In the genomic region with DNA sequence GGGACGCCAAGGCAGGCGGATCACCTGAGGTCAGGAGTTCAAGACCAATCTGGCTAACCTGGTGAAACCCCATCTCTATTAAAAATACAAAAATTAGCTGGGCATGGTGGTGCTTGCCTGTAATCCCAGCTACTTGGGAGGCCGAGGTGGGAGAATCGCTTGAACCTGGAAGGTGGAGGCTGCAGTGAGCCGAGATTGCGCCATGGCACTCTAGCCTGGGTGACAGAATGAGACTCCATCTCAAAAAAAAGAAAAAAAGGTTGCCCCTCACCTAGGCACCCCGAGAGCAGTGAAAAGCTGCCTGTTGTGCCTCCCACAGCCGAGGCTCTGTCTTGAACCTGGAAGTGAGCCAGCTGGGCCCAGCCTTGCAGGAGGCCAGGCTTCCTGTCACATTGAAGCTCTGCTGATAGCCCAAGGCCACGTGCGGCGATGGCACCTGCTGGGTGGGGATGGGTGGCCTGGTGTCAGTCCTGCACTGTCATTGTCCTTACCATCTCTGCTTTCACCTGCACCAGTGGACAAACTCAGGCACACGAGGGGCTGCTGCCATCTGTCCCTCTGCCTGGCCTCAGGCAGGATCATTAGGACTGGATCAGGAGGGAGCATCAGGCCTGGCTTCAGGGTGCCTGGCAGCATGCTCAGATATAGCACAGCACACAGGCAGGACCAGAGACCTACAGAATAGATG, we compare ENCODE assay signal across 9 cellular contexts. TPM values are rescaled to one million over a fixed set of nuclear protein-coding genes. Genes with fewer than 3 reads are reported as not detected.
DNase-seq lines count a peak whose midpoint lies in the region; ATAC-seq and TF ChIP-seq lines count a peak whose summit lies in the region.
"Had no signal": no experiment of that assay in that cellular context is flagged by ENCODE, and none has a peak within 500 bp of the region (broad histone marks: within the 10 kb centered on the region; RNA-seq: fewer than 3 reads in every experiment).

No MANE protein-coding gene starts in this region.

- ATAC-seq in HG03135 (IDR thresholded peaks at IDR 0.05; ENCODE audit: unreplicated experiment): no peak

- TF ChIP-seq EP300 in stomach (IDR thresholded peaks at IDR 0.05): no peak

- WGBS in stomach, 5 donors: 57 to 79% (median 66%) methylated on average over 8 to 12 of the region's 12 CpGs

- no peak for TF ChIP-seq CTCF in stomach (IDR thresholded peaks at IDR 0.05)

- H3K4me1 ChIP-seq in stomach: peaks cover 60 to 79% (median 70%) of the 10 kb centered on the region in 4 donors

- H3K4me3 ChIP-seq in stomach: no peak overlapping the region
- H3K4me3 ChIP-seq: SJCRH30 had no signal

- H3K36me3 ChIP-seq in stomach: no peaks in the 10 kb centered on the region
- H3K36me3 ChIP-seq: SJCRH30 had no signal

- H3K27ac ChIP-seq in stomach: peak overlapping the region; percentile 75 to 95 (median 91)
- H3K27ac ChIP-seq: SJCRH30 had no signal

- intact Hi-C loops in cardiac septum (cut with DNase I): loop anchor here (5.0 kb wide), 1 partner anchor 45 kb away; a partner anchor contains a TSS
- intact Hi-C loops in stomach (cut with DNase I; ENCODE audit: low total_unique reads): no loop called here

- H3K9me3 ChIP-seq in stomach: no peaks in the 10 kb centered on the region
- H3K9me3 ChIP-seq: SJCRH30 had no signal

- no peak for TF ChIP-seq POLR2A in stomach (IDR thresholded peaks at IDR 0.05)

- DNase-seq in NOMO-1 (lab: John Stamatoyannopoulos, UW; ENCODE audit: unreplicated experiment in 2 of 2) (peak; percentile 12 to 21), NOMO-1 treated with DMSO at 0.1 percent for 48 hours (lab: John Stamatoyannopoulos, UW; ENCODE audit: unreplicated experiment) (no peak), UCSD-AML1 (lab: John Stamatoyannopoulos, UW; ENCODE audit: unreplicated experiment) (peak; percentile 69), cardiac septum (ENCODE audit: low spot score) (peak; percentile 88), stomach (peak; percentile 78), foreskin melanocyte (no peak), D341Med (ENCODE audit: low spot score) (no peak)

- H3K27me3 ChIP-seq in stomach: no peaks in the 10 kb centered on the region
- H3K27me3 ChIP-seq: SJCRH30 had no signal

RNA-seq across cellular contexts. Expression of a gene that starts 37.8 kb away (rescaled TPM):
- total RNA-seq in cardiac septum (28.9 TPM), stomach (10 to 100 TPM in 4 of 5 donors, 1 to 10 TPM in 1; 2.3 to 43.2 (median 24.9) TPM)
- polyA plus RNA-seq in stomach: 10 to 100 TPM; 12.1 to 20.0 (median 16.3) TPM

RNA-seq across cellular contexts. Expression of a gene that starts 43.2 kb away (rescaled TPM):
- total RNA-seq in cardiac septum (22.6 TPM), stomach (100 to 1,000 TPM in 4 of 5 donors, 10 to 100 TPM in 1; 89.9 to 188 (median 154) TPM)
- polyA plus RNA-seq in stomach: 100 to 1,000 TPM; 122 to 176 (median 170) TPM

Comparison
In these comparisons a context has a peak if more than half of its experiments do, and no peak if none do; other contexts are left out.
1. DNase-seq: peak in NOMO-1 (2 of 2), UCSD-AML1 (single experiment), cardiac septum (single experiment) and stomach (single experiment); none in NOMO-1 treated with DMSO at 0.1 percent for 48 hours (single experiment), foreskin melanocyte (single experiment) and D341Med (single experiment).